Comparison of ENCODE assay signal across 19 cellular contexts in the genomic region with DNA sequence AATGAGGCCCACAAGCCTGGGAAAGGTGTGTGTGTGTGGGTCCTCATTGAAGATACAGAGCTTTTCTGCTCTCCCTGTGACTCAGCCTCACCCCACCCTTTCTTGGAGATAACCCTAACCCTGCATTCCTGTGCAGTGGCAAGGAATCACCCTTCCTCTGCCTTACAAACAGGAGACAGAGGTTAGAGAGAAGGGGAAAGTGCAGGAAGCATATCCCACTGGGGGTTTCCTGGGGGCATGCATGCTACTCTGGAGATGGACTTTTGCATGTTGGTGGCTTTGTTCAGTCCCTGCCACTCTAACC. TPM values are rescaled to one million over a fixed set of nuclear protein-coding genes. Genes with fewer than 3 reads are reported as not detected.
"Had no signal": no experiment of that assay in that cellular context is flagged by ENCODE, and none has a peak within 500 bp of the region (broad histone marks: within the 10 kb centered on the region; RNA-seq: fewer than 3 reads in every experiment).

No MANE protein-coding gene starts in this region.

- H3K36me3 ChIP-seq: sigmoid colon had no signal

- H3K27ac Mint-ChIP-seq: activated CD4-positive, alpha-beta T cell treated with anti-CD3 and anti-CD28 coated beads for 36 hours; activated CD8-positive, alpha-beta T cell treated with anti-CD3 and anti-CD28 coated beads for 36 hours; activated T-cell treated with anti-CD3 and anti-CD28 coated beads, Interleukin-2, amount 50 U/mL, for 72 hours; immature natural killer cell had no signal

- H3K36me3 Mint-ChIP-seq: activated naive CD8-positive, alpha-beta T cell treated with anti-CD3 and anti-CD28 coated beads, Interleukin-2, amount 10 ng/mL, durations not matched to agents 7 days and 5 days; immature natural killer cell; naive B cell had no signal

- DNase-seq: activated CD8-positive, alpha-beta memory T cell treated with anti-CD3 and anti-CD28 coated beads, Interleukin-2, amount 50 U/mL, for 4 hours; activated CD8-positive, alpha-beta T cell treated with anti-CD3 and anti-CD28 coated beads for 36 hours; activated naive CD8-positive, alpha-beta T cell treated with anti-CD3 and anti-CD28 coated beads, Interleukin-2, amount 10 ng/mL, durations not matched to agents 7 days and 5 days; activated T-cell treated with anti-CD3 and anti-CD28 coated beads, Interleukin-2, amount 50 U/mL, for 72 hours; central memory CD4-positive, alpha-beta T cell; immature natural killer cell; left cardiac atrium; naive B cell; psoas muscle; sigmoid colon; stimulated activated CD4-positive, alpha-beta T cell treated with anti-CD3 and anti-CD28 coated beads, Interleukin-2, amount 100 ng/mL, for 24 hours; stimulated activated naive CD4-positive, alpha-beta T cell treated with Interleukin-2 at 50 U/mL for 16 hours; T-helper 9 cell; trophoblast cell had no signal

- H3K9me3 Mint-ChIP-seq: activated CD8-positive, alpha-beta T cell treated with anti-CD3 and anti-CD28 coated beads for 36 hours; activated T-cell treated with anti-CD3 and anti-CD28 coated beads, Interleukin-2, amount 50 U/mL, for 72 hours had no signal

- H3K27ac ChIP-seq: psoas muscle, sigmoid colon had no signal

- H3K4me3 ChIP-seq: lung, psoas muscle, sigmoid colon had no signal

- H3K4me3 Mint-ChIP-seq: activated CD4-positive, alpha-beta T cell treated with anti-CD3 and anti-CD28 coated beads for 36 hours; activated CD8-positive, alpha-beta T cell treated with anti-CD3 and anti-CD28 coated beads for 36 hours; activated naive CD8-positive, alpha-beta T cell treated with anti-CD3 and anti-CD28 coated beads, Interleukin-2, amount 10 ng/mL, durations not matched to agents 7 days and 5 days had no signal

- ATAC-seq: activated CD4-positive, alpha-beta T cell treated with anti-CD3 and anti-CD28 coated beads for 36 hours; activated CD8-positive, alpha-beta T cell treated with anti-CD3 and anti-CD28 coated beads for 36 hours; activated T-cell treated with anti-CD3 and anti-CD28 coated beads, Interleukin-2, amount 50 U/mL, for 72 hours; left cardiac atrium; psoas muscle had no signal

- H3K9me3 ChIP-seq: psoas muscle, sigmoid colon had no signal

RNA-seq across cellular contexts. Expression of a gene that starts 4.5 kb away (rescaled TPM):
- total RNA-seq: activated CD4-positive, alpha-beta T cell treated with anti-CD3 and anti-CD28 coated beads for 36 hours; activated CD8-positive, alpha-beta T cell treated with anti-CD3 and anti-CD28 coated beads for 36 hours; activated naive CD8-positive, alpha-beta T cell treated with anti-CD3 and anti-CD28 coated beads, Interleukin-2, amount 10 ng/mL, durations not matched to agents 7 days and 5 days; activated T-cell treated with anti-CD3 and anti-CD28 coated beads, Interleukin-2, amount 50 U/mL, for 72 hours; glomerular endothelial cell; omental fat pad; psoas muscle had no signal
- polyA plus RNA-seq: esophagus, immature natural killer cell, psoas muscle, sigmoid colon had no signal
